26 cellular contexts compared by ENCODE assay signal in the genomic region with DNA sequence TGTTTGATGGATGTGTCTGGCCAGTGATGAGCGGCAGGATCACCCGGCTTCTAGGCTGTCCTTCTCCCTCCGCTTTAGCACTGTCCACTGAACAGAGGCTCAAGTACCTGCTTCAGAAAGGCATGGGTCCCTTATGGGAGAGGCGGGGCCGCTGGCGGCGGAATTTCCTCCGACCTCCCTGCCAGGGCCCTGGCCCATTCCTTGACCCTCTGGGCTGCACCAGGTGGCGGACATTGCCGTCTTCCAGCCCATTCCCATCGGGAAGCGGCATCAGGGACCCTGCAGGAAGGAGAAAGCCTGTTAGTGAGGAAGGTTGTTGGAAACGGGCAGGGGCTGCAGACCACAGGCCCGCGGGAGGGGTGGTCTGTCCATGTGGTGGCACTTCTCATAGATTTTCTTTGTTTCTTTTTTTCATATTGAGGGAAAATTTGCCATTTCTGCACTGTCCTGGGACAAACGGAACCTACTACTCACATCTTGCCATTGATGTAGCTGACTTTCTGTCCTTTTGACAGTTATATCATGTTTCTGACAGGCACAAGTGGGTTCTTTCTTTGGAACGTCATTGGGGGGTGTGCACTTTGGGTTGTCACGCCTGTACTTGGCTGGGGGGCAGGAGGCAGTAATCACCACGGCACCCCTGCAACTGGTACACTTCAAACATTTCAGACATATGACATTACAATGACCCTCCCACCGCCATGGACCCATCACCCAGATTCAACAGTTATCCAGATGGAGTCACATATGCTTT.
"Had no signal": no experiment of that assay in that cellular context is flagged by ENCODE, and none has a peak within 500 bp of the region (broad histone marks: within the 10 kb centered on the region; RNA-seq: fewer than 3 reads in every experiment).

No MANE protein-coding gene starts in this region.

- H3K36me3 ChIP-seq: SJCRH30 had no signal

- H3K27me3 ChIP-seq: SJCRH30 had no signal

- H3K4me3 Mint-ChIP-seq: activated CD4-positive, alpha-beta T cell treated with anti-CD3 and anti-CD28 coated beads, Interleukin-2, amount 10 ng/mL, durations not matched to agents 24 days and 14 days; activated CD8-positive, alpha-beta T cell treated with anti-CD3 and anti-CD28 coated beads for 36 hours; activated naive CD4-positive, alpha-beta T cell treated with anti-CD3 and anti-CD28 coated beads, Interleukin-2, amount 10 ng/mL, durations not matched to agents 7 days and 5 days; activated naive CD8-positive, alpha-beta T cell; activated naive CD8-positive, alpha-beta T cell treated with anti-CD3 and anti-CD28 coated beads, Interleukin-2, amount 50 U/mL, for 24 hours; activated T-cell treated with anti-CD3 and anti-CD28 coated beads, Interleukin-2, amount 50 U/mL, for 4 hours; activated T-helper 1 cell treated with anti-CD3 and anti-CD28 coated beads, Interleukin-12 subunit alpha, Interleukin-12 subunit beta, Interleukin-2, Interleukin-4 antibody, amounts not matched to agents 30 ng/mL and 10 ng/mL and 1 ng/mL, durations not matched to agents 14 hours and 24 hours and 36 hours; brain had no signal

- H3K9me3 Mint-ChIP-seq: activated CD4-positive, alpha-beta T cell treated with anti-CD3 and anti-CD28 coated beads, Interleukin-2, amount 10 ng/mL, durations not matched to agents 24 days and 14 days; activated CD8-positive, alpha-beta T cell treated with anti-CD3 and anti-CD28 coated beads for 36 hours; activated naive CD4-positive, alpha-beta T cell treated with anti-CD3 and anti-CD28 coated beads, Interleukin-2, amount 10 ng/mL, durations not matched to agents 7 days and 5 days; activated naive CD8-positive, alpha-beta T cell treated with anti-CD3 and anti-CD28 coated beads, Interleukin-2, amount 50 U/mL, for 24 hours; activated T-cell treated with anti-CD3 and anti-CD28 coated beads, Interleukin-2, amount 50 U/mL, for 4 hours; activated T-helper 1 cell treated with anti-CD3 and anti-CD28 coated beads, Interleukin-12 subunit alpha, Interleukin-12 subunit beta, Interleukin-2, Interleukin-4 antibody, amounts not matched to agents 30 ng/mL and 10 ng/mL and 1 ng/mL, durations not matched to agents 14 hours and 24 hours and 36 hours had no signal

- H3K4me3 ChIP-seq: SJCRH30, SK-N-MC had no signal

- H3K9ac ChIP-seq: KMS-11 had no signal

- H3K27ac Mint-ChIP-seq: activated CD4-positive, alpha-beta T cell treated with anti-CD3 and anti-CD28 coated beads, Interleukin-2, amount 10 ng/mL, durations not matched to agents 24 days and 14 days; activated CD8-positive, alpha-beta T cell treated with anti-CD3 and anti-CD28 coated beads for 36 hours; activated naive CD4-positive, alpha-beta T cell treated with anti-CD3 and anti-CD28 coated beads, Interleukin-2, amount 10 ng/mL, durations not matched to agents 7 days and 5 days; activated naive CD8-positive, alpha-beta T cell; activated naive CD8-positive, alpha-beta T cell treated with anti-CD3 and anti-CD28 coated beads, Interleukin-2, amount 50 U/mL, for 24 hours; activated T-helper 1 cell treated with anti-CD3 and anti-CD28 coated beads, Interleukin-12 subunit alpha, Interleukin-12 subunit beta, Interleukin-2, Interleukin-4 antibody, amounts not matched to agents 30 ng/mL and 10 ng/mL and 1 ng/mL, durations not matched to agents 14 hours and 24 hours and 36 hours had no signal

- H3K4me2 ChIP-seq: KMS-11 had no signal

- ATAC-seq: activated CD8-positive, alpha-beta T cell treated with anti-CD3 and anti-CD28 coated beads for 36 hours; activated naive CD8-positive, alpha-beta T cell treated with anti-CD3 and anti-CD28 coated beads, Interleukin-2, amount 50 U/mL, for 24 hours; activated T-cell treated with anti-CD3 and anti-CD28 coated beads, Interleukin-2, amount 50 U/mL, for 4 hours had no signal

- H3K9me3 ChIP-seq: SJCRH30 had no signal

- H3K36me3 Mint-ChIP-seq: activated naive CD4-positive, alpha-beta T cell treated with anti-CD3 and anti-CD28 coated beads, Interleukin-2, amount 10 ng/mL, durations not matched to agents 7 days and 5 days; activated naive CD8-positive, alpha-beta T cell; brain had no signal

- DNase-seq: activated CD4-positive, alpha-beta T cell treated with anti-CD3 and anti-CD28 coated beads, Interleukin-2, amount 10 ng/mL, durations not matched to agents 24 days and 14 days; activated CD4-positive, alpha-beta T cell treated with anti-CD3 and anti-CD28 coated beads, Interleukin-2, amount 50 U/mL, for 4 hours; activated CD8-positive, alpha-beta T cell treated with anti-CD3 and anti-CD28 coated beads for 36 hours; activated naive CD4-positive, alpha-beta T cell treated with anti-CD3 and anti-CD28 coated beads, Interleukin-2, amount 10 ng/mL, durations not matched to agents 7 days and 5 days; activated naive CD8-positive, alpha-beta T cell treated with anti-CD3 and anti-CD28 coated beads, Interleukin-2, amount 50 U/mL, for 24 hours; activated T-cell treated with anti-CD3 and anti-CD28 coated beads for 4 hours; activated T-cell treated with anti-CD3 and anti-CD28 coated beads, Interleukin-2, amount 50 U/mL, for 4 hours; anterior cingulate cortex; MM.1S; MV-4-11; NCI-H1092; NCI-H1436 treated with DMSO at 0.1 percent for 48 hours; NCI-H1694 treated with DMSO at 0.1 percent for 48 hours; NCI-H2029; NCI-H345; NCI-H526; NCI-H748 treated with DMSO at 0.1 percent for 48 hours; OCI-M1; SHP77; T1000 had no signal

- H3K27me3 Mint-ChIP-seq: activated naive CD8-positive, alpha-beta T cell had no signal

- H3K27ac ChIP-seq: KMS-11, SJCRH30, SK-N-MC had no signal
